Comparison of ENCODE assay signal across 10 cellular contexts in the genomic region with DNA sequence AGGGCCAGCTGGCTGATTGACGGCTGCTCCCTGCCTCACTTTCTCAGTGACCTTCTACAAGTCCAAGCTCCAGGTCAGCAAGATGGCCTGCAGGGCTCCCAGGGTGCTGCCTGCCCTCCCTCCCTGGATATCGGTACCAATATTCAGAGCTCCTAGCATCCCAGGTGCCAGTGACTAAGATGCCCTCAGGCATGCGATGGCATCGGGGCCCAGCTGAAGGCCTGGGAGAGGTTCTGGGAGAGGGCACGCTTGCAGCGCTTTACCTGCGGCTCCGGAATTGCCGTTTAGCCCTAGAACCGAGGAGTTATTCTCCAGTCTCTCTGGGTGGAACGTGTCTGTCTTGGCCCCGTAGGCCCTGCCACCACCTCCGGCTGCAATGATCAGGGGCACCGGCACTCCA.
"Had no signal": no experiment of that assay in that cellular context is flagged by ENCODE, and none has a peak within 500 bp of the region (broad histone marks: within the 10 kb centered on the region; RNA-seq: fewer than 3 reads in every experiment).

No MANE protein-coding gene starts in this region.

- H3K27ac ChIP-seq: GM23248, HL-60, KMS-11 had no signal

- DNase-seq: GM23248, GOT3, H7, HFFc6 had no signal

- H3K36me3 ChIP-seq: HAP-1 had no signal

- H3K4me3 ChIP-seq: GM23248, HAP-1, K562 had no signal

- H3K4me1 ChIP-seq: HAP-1 had no signal

- H3K9me3 ChIP-seq: HAP-1 had no signal

- ATAC-seq: HCT116, HepG2, K562 had no signal
